1 cellular context compared by ENCODE assay signal in genomic region chr20:12979713-12980112, GRCh38. TPM values are rescaled to one million over a fixed set of nuclear protein-coding genes. Genes with fewer than 3 reads are reported as not detected.
"Had no signal": no experiment of that assay in that cellular context is flagged by ENCODE, and none has a peak within 500 bp of the region (broad histone marks: within the 10 kb centered on the region; RNA-seq: fewer than 3 reads in every experiment).

No MANE protein-coding gene starts in this region.

RNA-seq across cellular contexts. Expression of gene SPTLC3, which starts 29.1 kb away (rescaled TPM):
- total RNA-seq: HFFc6 had no signal
